Comparison of ENCODE assay signal across 18 cellular contexts in genomic region chr7:5462216-5462615, GRCh38.
"Had no signal": no experiment of that assay in that cellular context is flagged by ENCODE, and none has a peak within 500 bp of the region (broad histone marks: within the 10 kb centered on the region; RNA-seq: fewer than 3 reads in every experiment).

No MANE protein-coding gene starts in this region.

- H3K4me3 ChIP-seq: gastroesophageal sphincter, left lung, neural progenitor cell, ovary had no signal

- H3K4me1 ChIP-seq: neural progenitor cell had no signal

- H3K4me1 Mint-ChIP-seq: brain; central memory CD8-positive, alpha-beta T cell had no signal

- H3K27ac ChIP-seq: epithelial cell of prostate, gastroesophageal sphincter, left lung, neural progenitor cell, ovary had no signal

- H3K9me3 ChIP-seq: gastroesophageal sphincter, left lung, ovary had no signal

- H3K36me3 Mint-ChIP-seq: neural progenitor cell had no signal

- H3K27me3 Mint-ChIP-seq: activated B cell treated with CpG ODN at 0.5 μM for 24 hours; brain; central memory CD8-positive, alpha-beta T cell; effector memory CD8-positive, alpha-beta T cell had no signal

- DNase-seq: activated B cell treated with CpG ODN at 0.5 μM for 24 hours; activated CD8-positive, alpha-beta memory T cell treated with anti-CD3 and anti-CD28 coated beads, Interleukin-2, amount 50 U/mL, for 48 hours; activated naive CD4-positive, alpha-beta T cell treated with Interleukin-2 at 50 U/mL for 16 hours; amniotic stem cell; effector memory CD8-positive, alpha-beta T cell; left lung; mesenchymal stem cell; ovary; retina; stimulated activated CD4-positive, alpha-beta T cell treated with anti-CD3 and anti-CD28 coated beads, Interleukin-15, amount 100 ng/mL, for 24 hours; stimulated activated CD4-positive, alpha-beta T cell treated with anti-CD3 and anti-CD28 coated beads, Interleukin-4, amount 100 ng/mL, for 24 hours had no signal

- H3K4me3 Mint-ChIP-seq: activated B cell treated with CpG ODN at 0.5 μM for 24 hours; brain; central memory CD8-positive, alpha-beta T cell; dendritic cell treated with granulocyte-macrophage colony-stimulating factor and Interleukin-4, amounts not matched to agents 40 ng/mL and 50 ng/mL, for 4 days; effector memory CD8-positive, alpha-beta T cell; neural progenitor cell; T-helper 1 cell treated with Interleukin-12 subunit alpha and Interleukin-12 subunit beta and Interleukin-4 antibody, amounts not matched to agents 30 μg/mL and 1 μg/mL, for 36 hours had no signal

- H3K27me3 ChIP-seq: gastroesophageal sphincter, left lung, neural progenitor cell, ovary had no signal

- H3K9me3 Mint-ChIP-seq: activated B cell treated with CpG ODN at 0.5 μM for 24 hours; central memory CD8-positive, alpha-beta T cell; dendritic cell treated with granulocyte-macrophage colony-stimulating factor and Interleukin-4, amounts not matched to agents 40 ng/mL and 50 ng/mL, for 4 days; effector memory CD8-positive, alpha-beta T cell; neural progenitor cell; T-helper 1 cell treated with Interleukin-12 subunit alpha and Interleukin-12 subunit beta and Interleukin-4 antibody, amounts not matched to agents 30 μg/mL and 1 μg/mL, for 36 hours had no signal

- H3K27ac Mint-ChIP-seq: activated B cell treated with CpG ODN at 0.5 μM for 24 hours; dendritic cell treated with granulocyte-macrophage colony-stimulating factor and Interleukin-4, amounts not matched to agents 40 ng/mL and 50 ng/mL, for 4 days; effector memory CD8-positive, alpha-beta T cell; neural progenitor cell; T-helper 1 cell treated with Interleukin-12 subunit alpha and Interleukin-12 subunit beta and Interleukin-4 antibody, amounts not matched to agents 30 μg/mL and 1 μg/mL, for 36 hours had no signal

- H3K36me3 ChIP-seq: gastroesophageal sphincter, left lung, neural progenitor cell, ovary had no signal

- ATAC-seq: effector memory CD8-positive, alpha-beta T cell; gastroesophageal sphincter; left lung had no signal
